17 cellular contexts compared by ENCODE assay signal in genomic region chrX:53711446-53711845, GRCh38. TPM values are rescaled to one million over a fixed set of nuclear protein-coding genes. Genes with fewer than 3 reads are reported as not detected.
DNase-seq lines count a peak whose midpoint lies in the region; ATAC-seq and TF ChIP-seq lines count a peak whose summit lies in the region.
"Had no signal": no experiment of that assay in that cellular context is flagged by ENCODE, and none has a peak within 500 bp of the region (broad histone marks: within the 10 kb centered on the region; RNA-seq: fewer than 3 reads in every experiment).

No MANE protein-coding gene starts in this region.

- no peak for ATAC-seq in activated naive CD8-positive, alpha-beta T cell treated with anti-CD3 and anti-CD28 coated beads, Interleukin-2, amount 10 ng/mL, durations not matched to agents 7 days and 5 days (ENCODE audit: low read depth)
- ATAC-seq: K562, Right ventricle myocardium inferior had no signal

- no peak for DNase-seq in activated naive CD8-positive, alpha-beta T cell treated with anti-CD3 and anti-CD28 coated beads, Interleukin-2, amount 10 ng/mL, durations not matched to agents 7 days and 5 days
- DNase-seq in activated naive CD8-positive, alpha-beta T cell treated with anti-CD3 and anti-CD28 coated beads for 36 hours = no peak
- DNase-seq in NCI-H1048 (lab: John Stamatoyannopoulos, UW) (peak; percentile 16), GM19238 (ENCODE audit: insufficient read length, low spot score) (no peak), chondrocyte (ENCODE audit: low spot score) (no peak)
- DNase-seq in activated T-helper 2 cell treated with anti-CD3 and anti-CD28 coated beads, Interferon-gamma antibody, Interleukin-2, Interleukin-4, amounts not matched to agents 10 μg/mL and 5 μg/mL and 100 μg/mL, durations not matched to agents 14 hours and 24 hours and 36 hours (ENCODE audit: low spot score) = no peak
- DNase-seq in activated CD8-positive, alpha-beta memory T cell treated with anti-CD3 and anti-CD28 coated beads, Interleukin-2, amount 50 U/mL, for 48 hours = no peak
- DNase-seq: Caco-2; CD4-positive, CD25-positive, alpha-beta regulatory T cell; DMS153; H7; NCI-H1436 treated with DMSO at 0.1 percent for 48 hours; NCI-H2029 treated with DMSO at 0.1 percent for 48 hours; NCI-H510A; NCI-H774 had no signal

- intact Hi-C loops in activated T-helper 2 cell treated with anti-CD3 and anti-CD28 coated beads, Interferon-gamma antibody, Interleukin-2, Interleukin-4, amounts not matched to agents 10 μg/mL and 5 μg/mL and 100 μg/mL, durations not matched to agents 14 hours and 24 hours and 36 hours (cut with micrococcal nuclease) = loop anchor here (5.0 to 10.0 kb wide), 2 partner anchors 36 to 123 kb away; no protein-coding TSS in a partner anchor

- peaks cover 23% of the 10 kb centered on the region for H3K36me3 Mint-ChIP-seq in activated naive CD8-positive, alpha-beta T cell treated with anti-CD3 and anti-CD28 coated beads, Interleukin-2, amount 10 ng/mL, durations not matched to agents 7 days and 5 days
- peaks cover 21% of the 10 kb centered on the region for H3K36me3 Mint-ChIP-seq in activated naive CD8-positive, alpha-beta T cell treated with anti-CD3 and anti-CD28 coated beads for 36 hours
- H3K36me3 Mint-ChIP-seq in activated T-helper 2 cell treated with anti-CD3 and anti-CD28 coated beads, Interferon-gamma antibody, Interleukin-2, Interleukin-4, amounts not matched to agents 10 μg/mL and 5 μg/mL and 100 μg/mL, durations not matched to agents 14 hours and 24 hours and 36 hours (ENCODE audit: low read depth) = peaks cover 57% of the 10 kb centered on the region
- H3K36me3 Mint-ChIP-seq in chondrocyte (ENCODE audit: low read depth) = no peaks in the 10 kb centered on the region
- H3K36me3 Mint-ChIP-seq: CD4-positive, CD25-positive, alpha-beta regulatory T cell had no signal

- no peaks in the 10 kb centered on the region for H3K9me3 Mint-ChIP-seq in activated naive CD8-positive, alpha-beta T cell treated with anti-CD3 and anti-CD28 coated beads, Interleukin-2, amount 10 ng/mL, durations not matched to agents 7 days and 5 days
- H3K9me3 Mint-ChIP-seq in activated naive CD8-positive, alpha-beta T cell treated with anti-CD3 and anti-CD28 coated beads for 36 hours = no peaks in the 10 kb centered on the region
- no peaks in the 10 kb centered on the region for H3K9me3 Mint-ChIP-seq in activated T-helper 2 cell treated with anti-CD3 and anti-CD28 coated beads, Interferon-gamma antibody, Interleukin-2, Interleukin-4, amounts not matched to agents 10 μg/mL and 5 μg/mL and 100 μg/mL, durations not matched to agents 14 hours and 24 hours and 36 hours
- peaks cover 21% of the 10 kb centered on the region for H3K9me3 Mint-ChIP-seq in chondrocyte (ENCODE audit: low read depth)
- H3K9me3 Mint-ChIP-seq: CD4-positive, CD25-positive, alpha-beta regulatory T cell had no signal

- no peak for TF ChIP-seq CTCF in chondrocyte (IDR thresholded peaks at IDR 0.05)

- peaks cover 20% of the 10 kb centered on the region for H3K4me1 Mint-ChIP-seq in activated naive CD8-positive, alpha-beta T cell treated with anti-CD3 and anti-CD28 coated beads, Interleukin-2, amount 10 ng/mL, durations not matched to agents 7 days and 5 days
- peaks cover 21% of the 10 kb centered on the region for H3K4me1 Mint-ChIP-seq in activated naive CD8-positive, alpha-beta T cell treated with anti-CD3 and anti-CD28 coated beads for 36 hours
- H3K4me1 Mint-ChIP-seq in activated T-helper 2 cell treated with anti-CD3 and anti-CD28 coated beads, Interferon-gamma antibody, Interleukin-2, Interleukin-4, amounts not matched to agents 10 μg/mL and 5 μg/mL and 100 μg/mL, durations not matched to agents 14 hours and 24 hours and 36 hours (ENCODE audit: low read depth) = peaks cover 28% of the 10 kb centered on the region
- peaks cover 15% of the 10 kb centered on the region for H3K4me1 Mint-ChIP-seq in chondrocyte (ENCODE audit: low read depth)

- POLR2A ChIA-PET in activated naive CD8-positive, alpha-beta T cell treated with anti-CD3 and anti-CD28 coated beads, Interleukin-2, amount 10 ng/mL, durations not matched to agents 7 days and 5 days (lab: Charles Lee) = interaction anchor here (7.3 kb wide), 1 partner anchor 26 kb away, joined by 156 read pairs; the partner anchor contains the start of gene HUWE1

- no peaks in the 10 kb centered on the region for H3K27me3 Mint-ChIP-seq in activated naive CD8-positive, alpha-beta T cell treated with anti-CD3 and anti-CD28 coated beads, Interleukin-2, amount 10 ng/mL, durations not matched to agents 7 days and 5 days
- H3K27me3 Mint-ChIP-seq in activated naive CD8-positive, alpha-beta T cell treated with anti-CD3 and anti-CD28 coated beads for 36 hours = no peaks in the 10 kb centered on the region
- H3K27me3 Mint-ChIP-seq in activated T-helper 2 cell treated with anti-CD3 and anti-CD28 coated beads, Interferon-gamma antibody, Interleukin-2, Interleukin-4, amounts not matched to agents 10 μg/mL and 5 μg/mL and 100 μg/mL, durations not matched to agents 14 hours and 24 hours and 36 hours (ENCODE audit: low read depth) = no peaks in the 10 kb centered on the region
- no peaks in the 10 kb centered on the region for H3K27me3 Mint-ChIP-seq in chondrocyte (ENCODE audit: low read depth)
- H3K27me3 Mint-ChIP-seq: CD4-positive, CD25-positive, alpha-beta regulatory T cell had no signal

- no peak overlapping the region for H3K4me3 Mint-ChIP-seq in activated naive CD8-positive, alpha-beta T cell treated with anti-CD3 and anti-CD28 coated beads, Interleukin-2, amount 10 ng/mL, durations not matched to agents 7 days and 5 days
- H3K4me3 Mint-ChIP-seq in activated naive CD8-positive, alpha-beta T cell treated with anti-CD3 and anti-CD28 coated beads for 36 hours = no peak overlapping the region
- peak overlapping the region; percentile 8 for H3K4me3 Mint-ChIP-seq in activated T-helper 2 cell treated with anti-CD3 and anti-CD28 coated beads, Interferon-gamma antibody, Interleukin-2, Interleukin-4, amounts not matched to agents 10 μg/mL and 5 μg/mL and 100 μg/mL, durations not matched to agents 14 hours and 24 hours and 36 hours (ENCODE audit: low read depth)
- no peak overlapping the region for H3K4me3 Mint-ChIP-seq in chondrocyte (ENCODE audit: unreplicated experiment)

- peak overlapping the region; percentile 58 for H3K27ac Mint-ChIP-seq in activated naive CD8-positive, alpha-beta T cell treated with anti-CD3 and anti-CD28 coated beads, Interleukin-2, amount 10 ng/mL, durations not matched to agents 7 days and 5 days
- no peak overlapping the region for H3K27ac Mint-ChIP-seq in activated naive CD8-positive, alpha-beta T cell treated with anti-CD3 and anti-CD28 coated beads for 36 hours
- H3K27ac Mint-ChIP-seq in activated T-helper 2 cell treated with anti-CD3 and anti-CD28 coated beads, Interferon-gamma antibody, Interleukin-2, Interleukin-4, amounts not matched to agents 10 μg/mL and 5 μg/mL and 100 μg/mL, durations not matched to agents 14 hours and 24 hours and 36 hours = no peak overlapping the region
- no peak overlapping the region for H3K27ac Mint-ChIP-seq in chondrocyte (ENCODE audit: unreplicated experiment)

RNA-seq across cellular contexts. Expression of gene HUWE1, which starts 24.9 kb away (rescaled TPM):
- total RNA-seq in activated naive CD8-positive, alpha-beta T cell treated with anti-CD3 and anti-CD28 coated beads, Interleukin-2, amount 10 ng/mL, durations not matched to agents 7 days and 5 days = 100 to 1,000 TPM; 219 to 225 TPM
- 100 to 1,000 TPM; 261 to 273 TPM for total RNA-seq in activated naive CD8-positive, alpha-beta T cell treated with anti-CD3 and anti-CD28 coated beads for 36 hours
- total RNA-seq in activated T-helper 2 cell treated with anti-CD3 and anti-CD28 coated beads, Interferon-gamma antibody, Interleukin-2, Interleukin-4, amounts not matched to agents 10 μg/mL and 5 μg/mL and 100 μg/mL, durations not matched to agents 14 hours and 24 hours and 36 hours = 391 and 412 TPM in 2 replicates
- 147 to 219 TPM (median 155 TPM) in 3 replicates for total RNA-seq in chondrocyte
